Comparison of ENCODE assay signal across 8 cellular contexts in the genomic region with DNA sequence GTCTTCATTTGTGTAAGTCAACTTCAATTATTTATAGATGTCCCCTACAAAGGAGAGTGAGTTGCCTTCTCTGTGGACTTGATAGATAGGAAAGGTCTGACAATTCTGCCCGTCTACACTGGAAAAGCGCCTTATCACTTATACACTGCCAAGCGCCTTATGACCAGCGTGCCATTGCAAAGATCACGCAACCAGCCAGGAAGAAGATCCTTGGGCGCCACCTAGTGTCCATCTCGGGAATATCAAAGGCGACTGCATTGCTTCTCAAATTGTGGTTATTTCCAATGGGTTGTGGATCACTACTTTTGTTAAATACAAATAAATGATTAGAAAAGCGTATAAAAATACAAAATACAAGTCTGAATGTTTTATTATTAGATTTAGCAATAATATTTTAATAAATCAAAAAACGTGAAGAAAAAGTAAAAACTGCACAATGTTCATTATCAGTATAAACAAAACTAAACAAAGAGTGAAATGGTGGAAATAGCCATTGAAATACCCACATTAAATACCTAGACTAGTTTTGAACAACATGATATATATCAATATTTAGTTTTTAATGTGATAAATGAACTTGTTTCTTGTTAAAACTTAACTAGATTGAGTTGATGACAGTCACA. TPM values are rescaled to one million over a fixed set of nuclear protein-coding genes. Genes with fewer than 3 reads are reported as not detected.
DNase-seq lines count a peak whose midpoint lies in the region; ATAC-seq lines count a peak whose summit lies in the region.

No MANE protein-coding gene starts in this region.

- no peak overlapping the region for H3K23ac ChIP-seq in mesenchymal stem cell (ENCODE audit: low read length in 2 of 2)

- CTCF ChIA-PET in activated CD4-positive, alpha-beta memory T cell treated with anti-CD3 and anti-CD28 coated beads, Interleukin-2, amount 10 ng/mL, durations not matched to agents 7 days and 5 days (lab: Charles Lee), result interaction anchor here (0.8 to 4.3 kb wide), 10 partner anchors 14 to 382 kb away, joined by 3 to 36 read pairs (median 4); no protein-coding TSS in a partner anchor

- no peak overlapping the region for H2AK5ac ChIP-seq in mesenchymal stem cell (ENCODE audit: low read length, severe bottlenecking)

- no peak overlapping the region for H3K18ac ChIP-seq in mesenchymal stem cell (ENCODE audit: low read depth in 1 of 2, low read length in 2 of 2)

- peaks cover 7% of the 10 kb centered on the region for H3K4me1 Mint-ChIP-seq in activated CD4-positive, alpha-beta memory T cell treated with anti-CD3 and anti-CD28 coated beads, Interleukin-2, amount 10 ng/mL, durations not matched to agents 7 days and 5 days

- H2AFZ ChIP-seq in mesenchymal stem cell (ENCODE audit: low read depth, low read length), result no peak overlapping the region

- H3K4me3 Mint-ChIP-seq in activated CD4-positive, alpha-beta memory T cell treated with anti-CD3 and anti-CD28 coated beads, Interleukin-2, amount 10 ng/mL, durations not matched to agents 7 days and 5 days, result no peak overlapping the region

- no peaks in the 10 kb centered on the region for H3K9me3 Mint-ChIP-seq in activated CD4-positive, alpha-beta memory T cell treated with anti-CD3 and anti-CD28 coated beads, Interleukin-2, amount 10 ng/mL, durations not matched to agents 7 days and 5 days

- H4K8ac ChIP-seq in mesenchymal stem cell (ENCODE audit: low read length), result no peak overlapping the region

- no peaks in the 10 kb centered on the region for H3K79me1 ChIP-seq in mesenchymal stem cell (replicated peaks; ENCODE audit: low read length, poor library complexity, severe bottlenecking)

- no peak overlapping the region for H3K14ac ChIP-seq in mesenchymal stem cell (ENCODE audit: low read length in 2 of 2)

- H3K9me3 ChIP-seq in effector memory CD4-positive, alpha-beta T cell (ENCODE audit: control insufficient read depth, low read length), result no peaks in the 10 kb centered on the region
- H3K9me3 ChIP-seq in mesenchymal stem cell (ENCODE audit: control insufficient read depth, low read length), result no peaks in the 10 kb centered on the region

- H3K4me1 ChIP-seq in effector memory CD4-positive, alpha-beta T cell (ENCODE audit: control insufficient read depth, insufficient read depth, low read length, poor library complexity, severe bottlenecking), result no peaks in the 10 kb centered on the region
- H3K4me1 ChIP-seq in mesenchymal stem cell (ENCODE audit: control insufficient read depth, insufficient read depth, low read depth, low read length), result peaks cover 2% of the 10 kb centered on the region

- H3K27me3 Mint-ChIP-seq in activated CD4-positive, alpha-beta memory T cell treated with anti-CD3 and anti-CD28 coated beads, Interleukin-2, amount 10 ng/mL, durations not matched to agents 7 days and 5 days, result no peaks in the 10 kb centered on the region

- peak overlapping the region; percentile 5 for H3K9ac ChIP-seq in mesenchymal stem cell (ENCODE audit: low read length)

- peaks cover 20% of the 10 kb centered on the region for H3K36me3 Mint-ChIP-seq in activated CD4-positive, alpha-beta memory T cell treated with anti-CD3 and anti-CD28 coated beads, Interleukin-2, amount 10 ng/mL, durations not matched to agents 7 days and 5 days (ENCODE audit: low read depth)

- POLR2A ChIA-PET in activated CD4-positive, alpha-beta memory T cell treated with anti-CD3 and anti-CD28 coated beads, Interleukin-2, amount 10 ng/mL, durations not matched to agents 7 days and 5 days (lab: Charles Lee), result no interaction called here

- DNase-seq in AG08396 (ENCODE audit: low spot score) (peak; percentile 78), NCI-H82 treated with DMSO at 0.1 percent for 48 hours (lab: John Stamatoyannopoulos, UW; ENCODE audit: unreplicated experiment) (peak; percentile 36), mesenchymal stem cell (peak; percentile 78)
- peak; percentile 86 for DNase-seq in activated CD4-positive, alpha-beta memory T cell treated with anti-CD3 and anti-CD28 coated beads, Interleukin-2, amount 10 ng/mL, durations not matched to agents 7 days and 5 days
- DNase-seq in effector memory CD4-positive, alpha-beta T cell, result peak; percentile 63 to 72 (median 65)
- peak; percentile 62 to 63 for DNase-seq in stimulated activated CD8-positive, alpha-beta memory T cell treated with anti-CD3 and anti-CD28 coated beads, Interleukin-15, amount 100 ng/mL, for 48 hours (ENCODE audit: low read depth in 2 of 2)

- no peak overlapping the region for H2BK12ac ChIP-seq in mesenchymal stem cell (ENCODE audit: low read length in 2 of 2)

- H2BK5ac ChIP-seq in mesenchymal stem cell (ENCODE audit: low read depth, low read length, poor library complexity, severe bottlenecking), result no peak overlapping the region

- H2BK15ac ChIP-seq in mesenchymal stem cell (ENCODE audit: low read depth, poor library complexity, severe bottlenecking), result no peak overlapping the region

- ATAC-seq in GM18868 (IDR thresholded peaks at IDR 0.05; ENCODE audit: unreplicated experiment) (peak; percentile 84), HG03520 (IDR thresholded peaks at IDR 0.05; ENCODE audit: unreplicated experiment) (peak; percentile 61)

- H4K91ac ChIP-seq in mesenchymal stem cell (ENCODE audit: low read length), result no peak overlapping the region

- 3% methylated on average over 7 of the region's 10 CpGs for WGBS in mesenchymal stem cell

- no peaks in the 10 kb centered on the region for H3K36me3 ChIP-seq in effector memory CD4-positive, alpha-beta T cell (ENCODE audit: control insufficient read depth, insufficient read depth, low read length)
- peaks cover 0 to 14% of the 10 kb centered on the region in 2 experiments for H3K36me3 ChIP-seq in mesenchymal stem cell (ENCODE audit: control insufficient read depth in 1 of 2, insufficient read depth in 2 of 2, low read depth in 1 of 2, low read length in 2 of 2)

- H3K27ac Mint-ChIP-seq in activated CD4-positive, alpha-beta memory T cell treated with anti-CD3 and anti-CD28 coated beads, Interleukin-2, amount 10 ng/mL, durations not matched to agents 7 days and 5 days, result no peak overlapping the region

- no peaks in the 10 kb centered on the region for H3K27me3 ChIP-seq in effector memory CD4-positive, alpha-beta T cell (replicated peaks; ENCODE audit: control insufficient read depth, insufficient read depth, low read length, poor library complexity, severe bottlenecking)
- no peaks in the 10 kb centered on the region for H3K27me3 ChIP-seq in mesenchymal stem cell (ENCODE audit: control insufficient read depth in 1 of 2, insufficient read depth in 1 of 2, low read length in 2 of 2)

- H2BK120ac ChIP-seq in mesenchymal stem cell (ENCODE audit: low read depth, low read length), result no peak overlapping the region

- no peak overlapping the region for H3K27ac ChIP-seq in effector memory CD4-positive, alpha-beta T cell (ENCODE audit: insufficient read depth, low read length, poor library complexity, severe bottlenecking)
- no peak overlapping the region for H3K27ac ChIP-seq in mesenchymal stem cell (ENCODE audit: low read length, poor library complexity, severe bottlenecking)

- H3K4me3 ChIP-seq in effector memory CD4-positive, alpha-beta T cell (ENCODE audit: insufficient read depth, low read depth, low read length, poor library complexity, severe bottlenecking), result no peak overlapping the region
- no peak overlapping the region for H3K4me3 ChIP-seq in mesenchymal stem cell (ENCODE audit: insufficient read depth in 1 of 2, low read depth in 1 of 2, low read length in 2 of 2)

- no peak overlapping the region for H3K4ac ChIP-seq in mesenchymal stem cell (ENCODE audit: low read depth in 1 of 2, low read length in 2 of 2)

- no peak overlapping the region for H3K4me2 ChIP-seq in mesenchymal stem cell (ENCODE audit: low read length, poor library complexity, severe bottlenecking)

RNA-seq across cellular contexts. Expression of a gene that starts 27.8 kb away (rescaled TPM):
- 100 to 1,000 TPM; 603 to 618 TPM for total RNA-seq in activated CD4-positive, alpha-beta memory T cell treated with anti-CD3 and anti-CD28 coated beads, Interleukin-2, amount 10 ng/mL, durations not matched to agents 7 days and 5 days
- polyA plus RNA-seq in mesenchymal stem cell (2013, experiment 1 of 2), result 466 TPM
- polyA plus RNA-seq in mesenchymal stem cell (2013, experiment 2 of 2), result 578 TPM

Comparison
In these comparisons a context has a peak if more than half of its experiments do, and no peak if none do; other contexts are left out.
1. DNase-seq: peak in every context shown above with its lines; median percentile 86 in activated CD4-positive, alpha-beta memory T cell treated with anti-CD3 and anti-CD28 coated beads, Interleukin-2, amount 10 ng/mL, durations not matched to agents 7 days and 5 days; 78 in AG08396; 78 in mesenchymal stem cell; 65 in effector memory CD4-positive, alpha-beta T cell; 62 in stimulated activated CD8-positive, alpha-beta memory T cell treated with anti-CD3 and anti-CD28 coated beads, Interleukin-15, amount 100 ng/mL, for 48 hours; 36 in NCI-H82 treated with DMSO at 0.1 percent for 48 hours.